Comparison of ENCODE assay signal across 14 cellular contexts in the genomic region with DNA sequence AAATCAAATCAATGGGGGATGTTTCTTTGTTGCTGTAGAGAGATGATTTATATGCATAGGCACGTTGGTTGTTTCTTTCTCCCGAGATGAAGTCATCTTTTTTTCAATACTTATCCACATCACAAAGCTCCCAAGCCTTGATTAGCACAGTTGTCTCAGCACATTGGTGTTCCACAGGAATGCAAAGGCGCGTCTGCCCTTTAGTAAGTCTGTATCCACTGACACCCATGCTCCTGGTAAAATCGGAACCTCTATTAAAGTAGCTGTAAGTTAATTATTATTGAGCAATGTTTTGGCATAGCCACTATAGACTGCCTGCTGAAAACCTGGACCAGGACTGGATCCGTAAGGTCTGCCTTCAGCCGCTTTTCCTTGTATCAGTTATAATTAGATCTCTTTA.
A peak's percentile ranks its signal among the peaks of the same experiment; 100 is the strongest.
DNase-seq lines count a peak whose midpoint lies in the region; ATAC-seq and TF ChIP-seq lines count a peak whose summit lies in the region.
"Had no signal": no experiment of that assay in that cellular context is flagged by ENCODE, and none has a peak within 500 bp of the region (broad histone marks: within the 10 kb centered on the region; RNA-seq: fewer than 3 reads in every experiment).

No MANE protein-coding gene starts in this region.

- H3K27ac ChIP-seq in substantia nigra (ENCODE audit: low read depth, low read length, poor library complexity, severe bottlenecking): no peak overlapping the region

- peaks cover 26% of the 10 kb centered on the region for H3K36me3 Mint-ChIP-seq in brain

- H3K27me3 Mint-ChIP-seq in brain: peaks cover 3% of the 10 kb centered on the region
- H3K27me3 Mint-ChIP-seq: T-cell had no signal

- H3K4me1 Mint-ChIP-seq in brain: peaks cover 98% of the 10 kb centered on the region

- ATAC-seq in Right ventricle myocardium superior (ENCODE audit: poor library complexity) (peak; percentile 31), GM21423 (IDR thresholded peaks at IDR 0.05; ENCODE audit: unreplicated experiment) (no peak), GM21447 (IDR thresholded peaks at IDR 0.05; ENCODE audit: unreplicated experiment) (no peak)
- ATAC-seq: T-cell had no signal

- H3K36me3 ChIP-seq in kidney epithelial cell (ENCODE audit: control insufficient read depth, insufficient read depth, low read length): peaks cover 3% of the 10 kb centered on the region
- H3K36me3 ChIP-seq: transverse colon had no signal

- TF ChIP-seq CTCF in brain (conservative IDR thresholded peaks at IDR 0.05) (no peak), kidney epithelial cell (IDR thresholded peaks at IDR 0.05; ENCODE audit: insufficient read depth, low read length, poor library complexity, severe bottlenecking) (no peak)

- H3K27ac Mint-ChIP-seq in brain: peak overlapping the region; percentile 26 to 90 (median 48)

- DNase-seq in Right ventricle myocardium superior: no peak
- no peak for DNase-seq in cardiac septum (ENCODE audit: low spot score)
- peak; percentile 91 for DNase-seq in kidney epithelial cell (ENCODE audit: low read depth)
- DNase-seq in substantia nigra (lab: John Stamatoyannopoulos, UW): no peak
- DNase-seq in DMS 273 (lab: John Stamatoyannopoulos, UW; ENCODE audit: unreplicated experiment): no peak
- DNase-seq: activated CD4-positive, alpha-beta T cell treated with anti-CD3 and anti-CD28 coated beads for 4 hours; activated gamma-delta T cell treated with Interleukin-2 at 50 U/mL for 16 hours; nephron progenitor cell; stimulated activated CD4-positive, alpha-beta T cell treated with anti-CD3 and anti-CD28 coated beads, Interleukin-12 subunit alpha, Interleukin-12 subunit beta, amount 100 ng/mL, for 4 hours; T-cell; transverse colon had no signal

- H3K4me3 Mint-ChIP-seq in brain: peak overlapping the region in 1 of 5 experiments; percentile 13
- H3K4me3 Mint-ChIP-seq: T-cell had no signal

- no peak overlapping the region for H3K4me3 ChIP-seq in kidney epithelial cell (ENCODE audit: low read depth, low read length)
- H3K4me3 ChIP-seq: transverse colon had no signal

- intact Hi-C loops in Right ventricle myocardium superior (cut with DNase I) (no loop called here), cardiac septum (cut with DNase I) (no loop called here)

- no peaks in the 10 kb centered on the region for H3K9me3 Mint-ChIP-seq in brain
- H3K9me3 Mint-ChIP-seq: nephron progenitor cell, T-cell had no signal

- H3K27me3 ChIP-seq in kidney epithelial cell (ENCODE audit: control insufficient read depth, insufficient read depth, low read length): no peaks in the 10 kb centered on the region
- H3K27me3 ChIP-seq: transverse colon had no signal
